8 cellular contexts compared by ENCODE assay signal in the genomic region with DNA sequence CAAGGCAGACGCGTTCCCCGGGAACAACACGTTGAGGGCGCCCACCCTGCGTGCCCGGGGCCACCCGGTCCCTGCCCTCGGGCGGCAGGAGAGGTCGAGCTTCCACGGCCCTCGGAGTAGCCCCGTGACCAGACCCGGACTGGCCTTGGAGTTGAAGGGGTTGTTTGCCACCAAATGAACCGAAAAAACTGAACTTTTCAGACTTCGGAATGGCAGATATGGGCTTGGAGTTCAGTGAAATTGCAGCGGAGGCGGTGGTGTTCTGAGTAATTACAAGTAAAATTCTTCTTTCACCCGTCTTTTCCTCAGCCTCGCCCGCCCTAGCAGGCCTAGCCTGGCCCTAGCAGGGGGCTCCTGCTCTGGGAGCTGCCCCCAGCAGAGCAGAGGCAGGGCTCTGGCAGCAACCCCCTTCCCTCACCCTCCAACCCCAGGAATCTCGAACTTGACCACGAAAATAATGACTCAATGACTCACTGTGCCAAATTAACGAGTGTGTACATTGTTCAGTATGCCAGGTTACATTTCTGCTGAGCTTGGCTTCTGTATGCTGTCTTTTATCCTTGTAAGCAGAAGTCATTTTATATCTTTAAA. TPM values are rescaled to one million over a fixed set of nuclear protein-coding genes. Genes with fewer than 3 reads are reported as not detected.
DNase-seq lines count a peak whose midpoint lies in the region; ATAC-seq and TF ChIP-seq lines count a peak whose summit lies in the region.

No MANE protein-coding gene starts in this region.

- H3K4me3 ChIP-seq in AG09309 (ENCODE audit: control insufficient read depth, low read depth, low read length) = peak overlapping the region; percentile 38
- H3K4me3 ChIP-seq in iPS DF 6.9 (ENCODE audit: low read length) = peak overlapping the region; percentile 51; the same call in 1 of the 2 replicates
- H3K4me3 ChIP-seq in spleen = peak overlapping the region; percentile 38 to 73 (median 46)

- ATAC-seq in activated T-helper 17 cell treated with anti-CD3 and anti-CD28 coated beads, Interleukin-2, amount 50 U/mL, for 72 hours (replicated peaks) = peak; percentile 34

- H3K36me3 Mint-ChIP-seq in activated T-helper 17 cell treated with anti-CD3 and anti-CD28 coated beads, Interleukin-2, amount 50 U/mL, for 72 hours (ENCODE audit: low read depth) = no peaks in the 10 kb centered on the region
- no peaks in the 10 kb centered on the region for H3K36me3 Mint-ChIP-seq in immature natural killer cell

- no peaks in the 10 kb centered on the region for H3K9me3 Mint-ChIP-seq in activated T-helper 17 cell treated with anti-CD3 and anti-CD28 coated beads, Interleukin-2, amount 50 U/mL, for 72 hours
- H3K9me3 Mint-ChIP-seq in immature natural killer cell = no peaks in the 10 kb centered on the region

- H3K36me3 ChIP-seq in iPS DF 6.9 (ENCODE audit: control insufficient read depth, insufficient read depth, low read length) (0 out of 2 replicates have a peak, but pooled peaks cover 3% of the 10 kb centered on the region), spleen (no peaks in the 10 kb centered on the region)

- no peak overlapping the region for H3K27ac Mint-ChIP-seq in activated T-helper 17 cell treated with anti-CD3 and anti-CD28 coated beads, Interleukin-2, amount 50 U/mL, for 72 hours
- H3K27ac Mint-ChIP-seq in immature natural killer cell = no peak overlapping the region

- TF ChIP-seq CTCF in AG09309 (IDR thresholded peaks at IDR 0.05; ENCODE audit: control insufficient read depth, insufficient read depth, low read depth, low read length, missing control alignments) (no peak), spleen (IDR thresholded peaks at IDR 0.05 in 8 of 11, conservative IDR thresholded peaks at IDR 0.05 in 3 of 11) (no peak)

- H3K27me3 ChIP-seq in iPS DF 6.9 (ENCODE audit: control insufficient read depth, insufficient read depth, low read length) (peaks cover 13% of the 10 kb centered on the region), spleen (replicated peaks in 1 of 7) (peaks cover 0 to 97% (median 47%) of the 10 kb centered on the region in 7 donors)

- no CpG with 5 or more reads among the region's 25 CpGs for WGBS in iPS DF 6.9 (ENCODE audit: insufficient coverage, insufficient read length)
- WGBS in spleen, 5 donors = 13 to 23% (median 16%) methylated on average over 19 to 25 of the region's 25 CpGs

- H3K27ac ChIP-seq in iPS DF 6.9 (ENCODE audit: low read length) (no peak overlapping the region), spleen (peak overlapping the region in 7 of 8 donors; percentile 39 to 75 (median 68))

- intact Hi-C loops in spleen (cut with DNase I; ENCODE audit: low total_unique reads) = no loop called here

- H3K9me3 ChIP-seq in iPS DF 6.9 (ENCODE audit: control insufficient read depth, insufficient read depth, low read length) (no peaks in the 10 kb centered on the region), spleen (no peaks in the 10 kb centered on the region)

- peak overlapping the region; percentile 35 for H3K4me3 Mint-ChIP-seq in activated T-helper 17 cell treated with anti-CD3 and anti-CD28 coated beads, Interleukin-2, amount 50 U/mL, for 72 hours
- no peak overlapping the region for H3K4me3 Mint-ChIP-seq in immature natural killer cell

- DNase-seq in AG09309 (ENCODE audit: low read depth) (no peak), HK-2 (ENCODE audit: unreplicated experiment) (peak; percentile 62), iPS DF 6.9 (ENCODE audit: low read depth, low spot score) (no peak), spleen (no peak), immature natural killer cell (no peak), superior temporal gyrus (ENCODE audit: extremely low spot score) (no peak)
- DNase-seq in NK-92 treated with Interleukin-12 subunit alpha and Interleukin-12 subunit beta, amount 100 ng/mL, for 24 hours (lab: John Stamatoyannopoulos, UW) = no peak

- peaks cover 8% of the 10 kb centered on the region for H3K4me1 ChIP-seq in iPS DF 6.9 (ENCODE audit: control insufficient read depth, insufficient read depth, low read length)
- H3K4me1 ChIP-seq in spleen = peaks cover 27 to 99% (median 72%) of the 10 kb centered on the region in 6 donors

- TF ChIP-seq POLR2A in spleen (IDR thresholded peaks at IDR 0.05) = no peak

- H3K27me3 Mint-ChIP-seq in activated T-helper 17 cell treated with anti-CD3 and anti-CD28 coated beads, Interleukin-2, amount 50 U/mL, for 72 hours = peaks cover 64% of the 10 kb centered on the region
- H3K27me3 Mint-ChIP-seq in immature natural killer cell (ENCODE audit: low read depth in 3 of 3) = peaks cover 18 to 30% (median 21%) of the 10 kb centered on the region in 3 donors

- H3K4me1 Mint-ChIP-seq in activated T-helper 17 cell treated with anti-CD3 and anti-CD28 coated beads, Interleukin-2, amount 50 U/mL, for 72 hours = peaks cover 6% of the 10 kb centered on the region
- peaks cover 5 to 6% of the 10 kb centered on the region in 2 donors for H3K4me1 Mint-ChIP-seq in immature natural killer cell

RNA-seq across cellular contexts. Expression of a gene that starts 1.1 kb away (rescaled TPM):
- 1 to 10 TPM in 1 of 2 donors, under 1 TPM in 1; 0.19 to 1.1 TPM for total RNA-seq in activated T-helper 17 cell treated with anti-CD3 and anti-CD28 coated beads, Interleukin-2, amount 50 U/mL, for 72 hours
- total RNA-seq in spleen = 10 to 100 TPM; 25.7 to 57.2 (median 49.3) TPM
- 10 to 100 TPM; 20.3 to 24.4 (median 21.7) TPM for polyA plus RNA-seq in spleen
- polyA plus RNA-seq in immature natural killer cell = under 1 TPM in 2 of 3 donors, not detected in 1; 0.15 to 0.47 TPM

Comparison
In these comparisons a context has a peak if more than half of its experiments do, and no peak if none do; other contexts are left out.
1. RNA of a gene that starts 1.1 kb away (total RNA-seq): 25.7 to 57.2 TPM in spleen; 0.19 to 1.1 TPM in activated T-helper 17 cell treated with anti-CD3 and anti-CD28 coated beads, Interleukin-2, amount 50 U/mL, for 72 hours; every median in the first group is over 10 times any median in the second.
2. Peak in every context shown above with its lines, with median percentiles within 50 percentile points of each other: H3K4me3 ChIP-seq.